1 cellular context compared by ENCODE assay signal in the genomic region with DNA sequence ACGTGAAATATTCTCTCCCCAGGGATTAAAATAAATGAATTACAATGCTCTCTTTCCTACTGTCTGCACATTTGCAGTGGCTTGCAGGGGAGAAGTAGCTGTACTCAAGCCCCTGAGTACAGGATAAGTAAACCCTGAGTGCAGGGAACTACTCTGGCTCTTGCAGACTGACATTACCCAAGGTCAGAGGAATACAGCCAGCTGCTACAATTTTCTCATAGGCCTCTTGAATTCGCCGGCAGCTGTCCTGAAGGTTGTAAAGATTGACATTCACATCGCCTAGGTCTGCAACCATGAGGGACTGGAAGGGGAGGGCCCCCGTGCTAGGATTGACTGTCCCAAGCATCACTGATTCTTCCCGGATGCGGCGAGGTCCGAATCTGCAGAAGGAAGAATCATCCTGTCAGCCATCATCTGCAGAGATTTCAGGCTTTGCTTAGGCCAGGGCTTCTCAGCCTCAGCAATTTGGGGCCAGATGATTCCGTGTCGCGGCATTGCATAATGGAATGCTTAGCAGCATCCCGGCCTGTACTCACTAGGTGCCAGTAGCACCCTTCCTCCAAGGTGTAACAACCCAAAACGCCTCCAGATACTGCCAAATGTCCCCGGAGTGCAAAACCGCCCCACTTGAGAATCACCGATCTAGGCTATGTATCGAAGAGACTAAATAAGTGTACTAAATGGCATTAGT.
TF ChIP-seq lines count a peak whose summit lies in the region.

No MANE protein-coding gene starts in this region.

TF ChIP-seq in IMR-90, 13 proteins besides CTCF, POLR2A, EP300 and RAD21:
- TF ChIP-seq SMC3 (IDR thresholded peaks at IDR 0.05; ENCODE audit: low read depth, low read length), result no peak
- no peak for TF ChIP-seq RCOR1 (IDR thresholded peaks at IDR 0.05; ENCODE audit: insufficient replicate concordance, low read length)
- no peak for TF ChIP-seq CHD1 (IDR thresholded peaks at IDR 0.05; ENCODE audit: low read depth, low read length)
- TF ChIP-seq RFX5 (IDR thresholded peaks at IDR 0.05; ENCODE audit: low read depth, low read length), result no peak
- no peak for TF ChIP-seq MAFK (IDR thresholded peaks at IDR 0.05; ENCODE audit: low read depth, low read length)
- TF ChIP-seq MAZ (IDR thresholded peaks at IDR 0.05; ENCODE audit: borderline replicate concordance, low read depth, low read length), result no peak
- TF ChIP-seq, protein P1, sequence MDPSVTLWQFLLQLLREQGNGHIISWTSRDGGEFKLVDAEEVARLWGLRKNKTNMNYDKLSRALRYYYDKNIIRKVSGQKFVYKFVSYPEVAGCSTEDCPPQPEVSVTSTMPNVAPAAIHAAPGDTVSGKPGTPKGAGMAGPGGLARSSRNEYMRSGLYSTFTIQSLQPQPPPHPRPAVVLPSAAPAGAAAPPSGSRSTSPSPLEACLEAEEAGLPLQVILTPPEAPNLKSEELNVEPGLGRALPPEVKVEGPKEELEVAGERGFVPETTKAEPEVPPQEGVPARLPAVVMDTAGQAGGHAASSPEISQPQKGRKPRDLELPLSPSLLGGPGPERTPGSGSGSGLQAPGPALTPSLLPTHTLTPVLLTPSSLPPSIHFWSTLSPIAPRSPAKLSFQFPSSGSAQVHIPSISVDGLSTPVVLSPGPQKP (IDR thresholded peaks at IDR 0.05; ENCODE audit: borderline replicate concordance, low read depth, low read length), result no peak
TF ChIP-seq in IMR-90: peak in this region for 0.
